Comparison of ENCODE assay signal across 1 cellular context in genomic region chr1:101004061-101004460, GRCh38.
A peak's percentile ranks its signal among the peaks of the same experiment; 100 is the strongest.
TF ChIP-seq lines count a peak whose summit lies in the region.

No MANE protein-coding gene starts in this region.

TF ChIP-seq in liver, 16 proteins besides CTCF, POLR2A, EP300 and RAD21 (continued from another document):
- TF ChIP-seq, protein P1, sequence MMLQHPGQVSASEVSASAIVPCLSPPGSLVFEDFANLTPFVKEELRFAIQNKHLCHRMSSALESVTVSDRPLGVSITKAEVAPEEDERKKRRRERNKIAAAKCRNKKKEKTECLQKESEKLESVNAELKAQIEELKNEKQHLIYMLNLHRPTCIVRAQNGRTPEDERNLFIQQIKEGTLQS (IDR thresholded peaks at IDR 0.05): peak; percentile 62
- no peak for TF ChIP-seq TAF1 (conservative IDR thresholded peaks at IDR 0.05)
- TF ChIP-seq FOXA1 (IDR thresholded peaks at IDR 0.05): peak; percentile 88
